Comparison of ENCODE assay signal across 11 cellular contexts in the genomic region with DNA sequence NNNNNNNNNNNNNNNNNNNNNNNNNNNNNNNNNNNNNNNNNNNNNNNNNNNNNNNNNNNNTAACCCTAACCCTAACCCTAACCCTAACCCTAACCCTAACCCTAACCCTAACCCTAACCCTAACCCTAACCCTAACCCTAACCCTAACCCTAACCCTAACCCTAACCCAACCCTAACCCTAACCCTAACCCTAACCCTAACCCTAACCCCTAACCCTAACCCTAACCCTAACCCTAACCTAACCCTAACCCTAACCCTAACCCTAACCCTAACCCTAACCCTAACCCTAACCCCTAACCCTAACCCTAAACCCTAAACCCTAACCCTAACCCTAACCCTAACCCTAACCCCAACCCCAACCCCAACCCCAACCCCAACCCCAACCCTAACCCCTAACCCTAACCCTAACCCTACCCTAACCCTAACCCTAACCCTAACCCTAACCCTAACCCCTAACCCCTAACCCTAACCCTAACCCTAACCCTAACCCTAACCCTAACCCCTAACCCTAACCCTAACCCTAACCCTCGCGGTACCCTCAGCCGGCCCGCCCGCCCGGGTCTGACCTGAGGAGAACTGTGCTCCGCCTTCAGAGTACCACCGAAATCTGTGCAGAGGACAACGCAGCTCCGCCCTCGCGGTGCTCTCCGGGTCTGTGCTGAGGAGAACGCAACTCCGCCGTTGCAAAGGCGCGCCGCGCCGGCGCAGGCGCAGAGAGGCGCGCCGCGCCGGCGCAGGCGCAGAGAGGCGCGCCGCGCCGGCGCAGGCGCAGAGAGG. TPM values are rescaled to one million over a fixed set of nuclear protein-coding genes. Genes with fewer than 3 reads are reported as not detected.
DNase-seq lines count a peak whose midpoint lies in the region; ATAC-seq and TF ChIP-seq lines count a peak whose summit lies in the region.
"Not testable (repeated sequence)": the region's sequence is repeated elsewhere in the genome, so short reads cannot be mapped to it uniquely, and the experiment has no call there.
"Had no signal": no experiment of that assay in that cellular context is flagged by ENCODE, and none has a peak within 500 bp of the region (broad histone marks: within the 10 kb centered on the region; RNA-seq: fewer than 3 reads in every experiment).

No MANE protein-coding gene starts in this region.

- H3K9me3 Mint-ChIP-seq in activated CD4-positive, alpha-beta T cell treated with anti-CD3 and anti-CD28 coated beads for 36 hours (ENCODE audit: low read depth); activated T-cell treated with anti-CD3 and anti-CD28 coated beads, Interleukin-2, amount 50 U/mL, for 72 hours; type B pancreatic cell: not testable (repeated sequence)

- ATAC-seq in DND-41 (ENCODE audit: insufficient read depth, low read depth), result peak; percentile 80
- ATAC-seq in activated CD4-positive, alpha-beta T cell treated with anti-CD3 and anti-CD28 coated beads for 36 hours, result not testable (repeated sequence)
- peak; percentile 44 to 50 for ATAC-seq in activated T-cell treated with anti-CD3 and anti-CD28 coated beads, Interleukin-2, amount 50 U/mL, for 72 hours (replicated peaks in 1 of 2)
- peak; percentile 15 for ATAC-seq in body of pancreas
- peak in 7 of 8 donors; percentile 33 to 92 (median 49) for ATAC-seq in heart right ventricle
- ATAC-seq in mucosa of descending colon, result peak; percentile 16

- CTCF ChIA-PET in activated CD4-positive, alpha-beta T cell treated with anti-CD3 and anti-CD28 coated beads for 36 hours (lab: Charles Lee), result not testable (repeated sequence)

- H4K20me1 ChIP-seq in DND-41 (ENCODE audit: insufficient read depth, low read length), result not testable (repeated sequence)

- not testable (repeated sequence) for H3K9ac ChIP-seq in DND-41 (ENCODE audit: low read depth, low read length)

- H3K79me2 ChIP-seq in DND-41 (ENCODE audit: insufficient read depth, low read length), result not testable (repeated sequence)

- H3K4me3 ChIP-seq in DND-41 (ENCODE audit: low read depth in 1 of 2, low read length in 2 of 2); body of pancreas; heart right ventricle; mucosa of descending colon: not testable (repeated sequence)

- H3K4me1 Mint-ChIP-seq in activated CD4-positive, alpha-beta T cell treated with anti-CD3 and anti-CD28 coated beads for 36 hours; activated T-cell treated with anti-CD3 and anti-CD28 coated beads, Interleukin-2, amount 50 U/mL, for 72 hours (ENCODE audit: low read depth); type B pancreatic cell (ENCODE audit: unreplicated experiment): not testable (repeated sequence)

- H3K36me3 ChIP-seq in DND-41 (ENCODE audit: insufficient read depth, low read length); body of pancreas (replicated peaks in 1 of 2; ENCODE audit: insufficient read depth in 1 of 2, low read depth in 2 of 2); heart right ventricle; mucosa of descending colon (ENCODE audit: low read depth): not testable (repeated sequence)

- DNase-seq in DND-41 (peak; percentile 51), body of pancreas (peak; percentile 15 to 42 (median 34)), heart right ventricle (peak; percentile 6 to 16), mucosa of descending colon (peak; percentile 24 to 38 (median 30)), type B pancreatic cell (ENCODE audit: extremely low spot score, unreplicated experiment) (peak; percentile 62)
- peak; percentile 13 for DNase-seq in activated CD4-positive, alpha-beta T cell treated with anti-CD3 and anti-CD28 coated beads for 36 hours
- DNase-seq in activated T-cell treated with anti-CD3 and anti-CD28 coated beads, Interleukin-2, amount 50 U/mL, for 72 hours, result peak; percentile 14 to 52
- DNase-seq in stimulated activated CD4-positive, alpha-beta T cell treated with anti-CD3 and anti-CD28 coated beads, Interleukin-12 subunit alpha, Interleukin-12 subunit beta, amount 100 ng/mL, for 48 hours (ENCODE audit: low read depth in 2 of 3, low spot score in 1 of 3), result peak in 2 of 3 donors; percentile 2 to 46

- POLR2A ChIA-PET in activated CD4-positive, alpha-beta T cell treated with anti-CD3 and anti-CD28 coated beads for 36 hours (lab: Charles Lee), result not testable (repeated sequence)

- not testable (repeated sequence) for H3K27ac ChIP-seq in DND-41 (ENCODE audit: low read length); body of pancreas; heart right ventricle

- not testable (repeated sequence) for H3K4me1 ChIP-seq in DND-41 (ENCODE audit: insufficient read depth, low read length); body of pancreas; heart right ventricle; mucosa of descending colon (ENCODE audit: low read depth)

- TF ChIP-seq CTCF in DND-41 (IDR thresholded peaks at IDR 0.05; ENCODE audit: borderline replicate concordance, extremely low read depth, low read length, poor library complexity, severe bottlenecking); body of pancreas (IDR thresholded peaks at IDR 0.05); heart right ventricle (IDR thresholded peaks at IDR 0.05); mucosa of descending colon (IDR thresholded peaks at IDR 0.05); type B pancreatic cell (conservative IDR thresholded peaks at IDR 0.05): not testable (repeated sequence)

- not testable (repeated sequence) for H3K9me3 ChIP-seq in DND-41 (ENCODE audit: insufficient read depth, low read length, severe bottlenecking); body of pancreas; heart right ventricle; mucosa of descending colon

- TF ChIP-seq POLR2A in body of pancreas (IDR thresholded peaks at IDR 0.05), result not testable (repeated sequence)

- not testable (repeated sequence) for H3K27me3 ChIP-seq in DND-41 (ENCODE audit: insufficient read depth, low read length, poor library complexity); body of pancreas; heart right ventricle

- H3K27ac Mint-ChIP-seq in activated CD4-positive, alpha-beta T cell treated with anti-CD3 and anti-CD28 coated beads for 36 hours; activated T-cell treated with anti-CD3 and anti-CD28 coated beads, Interleukin-2, amount 50 U/mL, for 72 hours; type B pancreatic cell: not testable (repeated sequence)

- not testable (repeated sequence) for H3K36me3 Mint-ChIP-seq in activated CD4-positive, alpha-beta T cell treated with anti-CD3 and anti-CD28 coated beads for 36 hours (ENCODE audit: low read depth); activated T-cell treated with anti-CD3 and anti-CD28 coated beads, Interleukin-2, amount 50 U/mL, for 72 hours (ENCODE audit: insufficient read depth in 2 of 2); type B pancreatic cell

- no CpG with 5 or more reads among the region's 37 CpGs for WGBS in body of pancreas, 2 donors
- 63 to 67% methylated on average over 12 to 21 of the region's 37 CpGs for WGBS in heart right ventricle, 2 donors

- H3K4me3 Mint-ChIP-seq in activated CD4-positive, alpha-beta T cell treated with anti-CD3 and anti-CD28 coated beads for 36 hours; activated T-cell treated with anti-CD3 and anti-CD28 coated beads, Interleukin-2, amount 50 U/mL, for 72 hours; type B pancreatic cell: not testable (repeated sequence)

- intact Hi-C loops in activated CD4-positive, alpha-beta T cell treated with anti-CD3 and anti-CD28 coated beads for 36 hours (cut with DNase I, micrococcal nuclease); body of pancreas (cut with DNase I); heart right ventricle (cut with DNase I); mucosa of descending colon (cut with DNase I, micrococcal nuclease): not testable (repeated sequence)

- H3K27me3 Mint-ChIP-seq in activated CD4-positive, alpha-beta T cell treated with anti-CD3 and anti-CD28 coated beads for 36 hours; activated T-cell treated with anti-CD3 and anti-CD28 coated beads, Interleukin-2, amount 50 U/mL, for 72 hours (ENCODE audit: low read depth); type B pancreatic cell: not testable (repeated sequence)

- not testable (repeated sequence) for H3K4me2 ChIP-seq in DND-41 (ENCODE audit: insufficient read depth, low read length)

- not testable (repeated sequence) for H2AFZ ChIP-seq in DND-41 (ENCODE audit: low read depth, low read length)

RNA-seq across cellular contexts. Expression of a gene that starts 55.1 kb away (rescaled TPM):
- total RNA-seq in activated CD4-positive, alpha-beta T cell treated with anti-CD3 and anti-CD28 coated beads for 36 hours, result not detected
- not detected for total RNA-seq in activated T-cell treated with anti-CD3 and anti-CD28 coated beads, Interleukin-2, amount 50 U/mL, for 72 hours
- total RNA-seq in body of pancreas, result not detected
- total RNA-seq in heart right ventricle, result not detected
- not detected for polyA plus RNA-seq in heart right ventricle
- not detected for total RNA-seq in mucosa of descending colon
- not detected in 2 replicates for total RNA-seq in type B pancreatic cell (ENCODE audit: low replicate concordance)
- total RNA-seq: bronchial epithelial cell, NCI-H460 had no signal
- polyA plus RNA-seq: AG04450 had no signal

Comparison
In these comparisons a context has a peak if more than half of its experiments do, and no peak if none do; other contexts are left out.
1. DNase-seq: peak in every context shown above with its lines; median percentile 62 in type B pancreatic cell; 51 in DND-41; 34 in body of pancreas; 33 in activated T-cell treated with anti-CD3 and anti-CD28 coated beads, Interleukin-2, amount 50 U/mL, for 72 hours; 30 in mucosa of descending colon; 24 in stimulated activated CD4-positive, alpha-beta T cell treated with anti-CD3 and anti-CD28 coated beads, Interleukin-12 subunit alpha, Interleukin-12 subunit beta, amount 100 ng/mL, for 48 hours; 13 in activated CD4-positive, alpha-beta T cell treated with anti-CD3 and anti-CD28 coated beads for 36 hours; 11 in heart right ventricle.